Comparison of ENCODE assay signal across 34 cellular contexts in genomic region chr19:48379058-48379457, GRCh38. TPM values are rescaled to one million over a fixed set of nuclear protein-coding genes. Genes with fewer than 3 reads are reported as not detected.
DNase-seq lines count a peak whose midpoint lies in the region; ATAC-seq and TF ChIP-seq lines count a peak whose summit lies in the region.
"Had no signal": no experiment of that assay in that cellular context is flagged by ENCODE, and none has a peak within 500 bp of the region (broad histone marks: within the 10 kb centered on the region; RNA-seq: fewer than 3 reads in every experiment).

No MANE protein-coding gene starts in this region.

- DNase-seq in Caki2 (ENCODE audit: low read depth) (peak; percentile 26), NCI-H69 (lab: John Stamatoyannopoulos, UW) (peak; percentile 39), epithelial cell of prostate (ENCODE audit: low read depth, low spot score) (no peak), esophagus squamous epithelium (lab: John Stamatoyannopoulos, UW) (no peak)
- DNase-seq: activated CD8-positive, alpha-beta memory T cell treated with anti-CD3 and anti-CD28 coated beads for 24 hours; activated naive CD4-positive, alpha-beta T cell treated with Interleukin-2 at 50 U/mL for 16 hours; activated T-cell treated with anti-CD3 and anti-CD28 coated beads, Interleukin-2, amount 50 U/mL, for 48 hours; Caco-2; endodermal cell; HFFc6; left cardiac atrium; NCI-H1417 treated with DMSO at 0.1 percent for 48 hours; NCI-H2081 treated with DMSO at 0.1 percent for 48 hours; NCI-H345; NCI-H82; RPMI8226; stimulated activated CD4-positive, alpha-beta T cell treated with anti-CD3 and anti-CD28 coated beads, Interleukin-4, amount 100 ng/mL, for 4 hours; T-helper 17 cell; upper lobe of right lung had no signal

- H3K27ac ChIP-seq in 22Rv1 (peak overlapping the region; percentile 25; the same call in 1 of the 2 replicates), epithelial cell of prostate (peak overlapping the region; percentile 26), esophagus squamous epithelium (no peak overlapping the region)
- H3K27ac ChIP-seq: ascending aorta, C4-2B, cardiac muscle cell, esophagus muscularis mucosa, hepatocyte, neutrophil, upper lobe of right lung had no signal

- H3K27me3 ChIP-seq in esophagus squamous epithelium = no peaks in the 10 kb centered on the region
- H3K27me3 ChIP-seq: ascending aorta, cardiac muscle cell, esophagus muscularis mucosa, hepatocyte, neutrophil, upper lobe of right lung had no signal

- no peaks in the 10 kb centered on the region for H3K9me3 ChIP-seq in esophagus squamous epithelium
- H3K9me3 ChIP-seq: ascending aorta, Caco-2, esophagus muscularis mucosa, neutrophil, upper lobe of right lung had no signal

- intact Hi-C loops in esophagus squamous epithelium (cut with DNase I) = no loop called here

- H3K4me1 ChIP-seq in esophagus squamous epithelium = no peaks in the 10 kb centered on the region
- H3K4me1 ChIP-seq: ascending aorta, Caco-2, esophagus muscularis mucosa, upper lobe of right lung had no signal

- TF ChIP-seq CTCF in 22Rv1 (IDR thresholded peaks at IDR 0.05) (no peak), esophagus squamous epithelium (IDR thresholded peaks at IDR 0.05) (no peak)

- no peak for TF ChIP-seq POLR2A in esophagus squamous epithelium (IDR thresholded peaks at IDR 0.05)

- in situ Hi-C loops in Caki2 (cut with HindIII; ENCODE audit: low pct_unique_long_range_greater_than_20kb, low sequenced_read_pairs) = no loop called here

- 68 to 74% methylated on average over 5 of the region's 5 CpGs for WGBS in esophagus squamous epithelium, 2 donors

- H3K36me3 ChIP-seq in esophagus squamous epithelium = peaks cover 5 to 38% (median 13%) of the 10 kb centered on the region in 3 donors

- ATAC-seq in GM18870 (IDR thresholded peaks at IDR 0.05; ENCODE audit: unreplicated experiment) = no peak
- no peak for ATAC-seq in HG02759 (IDR thresholded peaks at IDR 0.05; ENCODE audit: unreplicated experiment)
- ATAC-seq: left cardiac atrium; sciatic nerve; stimulated activated memory B cell treated with anti-CD40 and anti-IgM and Interleukin-4, amounts not matched to agents 10 μg/mL and 1 μg/mL and 100 μg/mL, for 72 hours; T-helper 17 cell; upper lobe of right lung had no signal

- no peak overlapping the region for H3K4me3 ChIP-seq in esophagus squamous epithelium
- H3K4me3 ChIP-seq: ascending aorta, cardiac muscle cell, esophagus muscularis mucosa, hepatocyte, upper lobe of right lung had no signal

RNA-seq across cellular contexts. Expression of gene KDELR1, which starts 12.3 kb away (rescaled TPM):
- 119 and 155 TPM in 2 replicates for total RNA-seq in Caki2 (2014; rRNA removed; shearing (Covaris generic); ENCODE audit: low replicate concordance)
- total RNA-seq in esophagus squamous epithelium = 10 to 100 TPM; 63.5 to 87.4 (median 70.2) TPM

RNA-seq across cellular contexts. Expression of gene GRIN2D, which starts 14.4 kb away (rescaled TPM):
- total RNA-seq in Caki2 (2014; rRNA removed; shearing (Covaris generic); ENCODE audit: low replicate concordance) = 0.34 TPM in 1 of 2 replicates, not detected in the other
- total RNA-seq in esophagus squamous epithelium = under 1 TPM; 0.09 to 0.47 (median 0.15) TPM

RNA-seq across cellular contexts. Expression of gene SYNGR4, which starts 14.9 kb away (rescaled TPM):
- total RNA-seq in Caki2 (2014; rRNA removed; shearing (Covaris generic); ENCODE audit: low replicate concordance) = 0.20 TPM in 1 of 2 replicates, not detected in the other
- total RNA-seq in esophagus squamous epithelium = not detected
- total RNA-seq: ascending aorta, endodermal cell, esophagus muscularis mucosa, frontal cortex, hepatocyte, HFFc6, left cardiac atrium, MCF 10A, myocyte, posterior vena cava, sciatic nerve, T-helper 17 cell, upper lobe of right lung had no signal

RNA-seq across cellular contexts. Expression of gene TMEM143, which starts 15.3 kb away (rescaled TPM):
- 7.6 and 12.2 TPM in 2 replicates for total RNA-seq in Caki2 (2014; rRNA removed; shearing (Covaris generic); ENCODE audit: low replicate concordance)
- total RNA-seq in esophagus squamous epithelium = 1 to 10 TPM; 3.2 to 9.3 (median 6.2) TPM

RNA-seq across cellular contexts. Expression of gene EMP3, which starts 53.7 kb away (rescaled TPM):
- 119 and 124 TPM in 2 replicates for total RNA-seq in Caki2 (2014; rRNA removed; shearing (Covaris generic); ENCODE audit: low replicate concordance)
- total RNA-seq in esophagus squamous epithelium = 10 to 100 TPM in 1 of 4 donors, 1 to 10 TPM in 3; 2.0 to 23.7 (median 6.0) TPM

Comparison
In these comparisons a context has a peak if more than half of its experiments do, and no peak if none do; other contexts are left out.
1. H3K27ac ChIP-seq: peak in 22Rv1 (single experiment) and epithelial cell of prostate (single experiment); none in esophagus squamous epithelium (0 of 4).
2. DNase-seq: peak in Caki2 (single experiment) and NCI-H69 (single experiment); none in epithelial cell of prostate (single experiment) and esophagus squamous epithelium (single experiment).